Comparison of ENCODE assay signal across 29 cellular contexts in genomic region chr16:86411878-86412277, GRCh38.
"Had no signal": no experiment of that assay in that cellular context is flagged by ENCODE, and none has a peak within 500 bp of the region (broad histone marks: within the 10 kb centered on the region; RNA-seq: fewer than 3 reads in every experiment).

No MANE protein-coding gene starts in this region.

- H3K4me3 Mint-ChIP-seq: activated CD4-positive, alpha-beta T cell treated with anti-CD3 and anti-CD28 coated beads, Interleukin-2, amount 10 ng/mL, durations not matched to agents 24 days and 14 days; activated CD8-positive, alpha-beta T cell treated with anti-CD3 and anti-CD28 coated beads for 36 hours; activated naive CD8-positive, alpha-beta T cell treated with anti-CD3 and anti-CD28 coated beads for 36 hours; activated T-cell treated with anti-CD3 and anti-CD28 coated beads, Interleukin-2, amount 50 U/mL, for 72 hours; activated T-helper 17 cell treated with anti-CD3 and anti-CD28 coated beads, Interleukin-2, amount 50 U/mL, for 72 hours; T-helper 1 cell treated with Interleukin-12 subunit alpha and Interleukin-12 subunit beta and Interleukin-4 antibody, amounts not matched to agents 30 μg/mL and 1 μg/mL, for 36 hours; T-helper 2 cell treated with Interferon-gamma antibody and Interleukin-4, amounts not matched to agents 5 μg/mL and 100 μg/mL, for 36 hours had no signal

- H3K4me1 Mint-ChIP-seq: activated CD4-positive, alpha-beta T cell treated with anti-CD3 and anti-CD28 coated beads, Interleukin-2, amount 10 ng/mL, durations not matched to agents 24 days and 14 days; activated naive CD8-positive, alpha-beta T cell treated with anti-CD3 and anti-CD28 coated beads for 36 hours; activated T-helper 17 cell treated with anti-CD3 and anti-CD28 coated beads, Interleukin-2, amount 50 U/mL, for 72 hours had no signal

- H3K27ac Mint-ChIP-seq: activated CD4-positive, alpha-beta T cell treated with anti-CD3 and anti-CD28 coated beads, Interleukin-2, amount 10 ng/mL, durations not matched to agents 24 days and 14 days; activated CD8-positive, alpha-beta T cell treated with anti-CD3 and anti-CD28 coated beads for 36 hours; activated naive CD8-positive, alpha-beta T cell treated with anti-CD3 and anti-CD28 coated beads for 36 hours; activated T-cell treated with anti-CD3 and anti-CD28 coated beads, Interleukin-2, amount 50 U/mL, for 72 hours; activated T-helper 17 cell treated with anti-CD3 and anti-CD28 coated beads, Interleukin-2, amount 50 U/mL, for 72 hours; T-helper 1 cell treated with Interleukin-12 subunit alpha and Interleukin-12 subunit beta and Interleukin-4 antibody, amounts not matched to agents 30 μg/mL and 1 μg/mL, for 36 hours; T-helper 2 cell treated with Interferon-gamma antibody and Interleukin-4, amounts not matched to agents 5 μg/mL and 100 μg/mL, for 36 hours had no signal

- H3K27me3 ChIP-seq: brain microvascular endothelial cell, SJSA1 had no signal

- H3K36me3 Mint-ChIP-seq: activated naive CD8-positive, alpha-beta T cell treated with anti-CD3 and anti-CD28 coated beads for 36 hours had no signal

- DNase-seq: activated CD4-positive, alpha-beta T cell treated with anti-CD3 and anti-CD28 coated beads, Interleukin-2, amount 10 ng/mL, durations not matched to agents 24 days and 14 days; activated CD4-positive, alpha-beta T cell treated with anti-CD3 and anti-CD28 coated beads, Interleukin-2, amount 50 U/mL, for 4 hours; activated CD8-positive, alpha-beta T cell treated with anti-CD3 and anti-CD28 coated beads for 36 hours; activated effector memory CD4-positive, alpha-beta T cell treated with anti-CD3 and anti-CD28 coated beads, Interleukin-2, amount 50 U/mL, for 16 hours; activated naive CD4-positive, alpha-beta T cell; activated naive CD4-positive, alpha-beta T cell treated with anti-CD3 and anti-CD28 coated beads, Interleukin-2, amount 50 U/mL, for 16 hours; activated naive CD8-positive, alpha-beta T cell treated with anti-CD3 and anti-CD28 coated beads for 36 hours; activated T-cell treated with anti-CD3 and anti-CD28 coated beads, Interleukin-2, amount 50 U/mL, for 1 hour; activated T-cell treated with anti-CD3 and anti-CD28 coated beads, Interleukin-2, amount 50 U/mL, for 72 hours; amniotic stem cell; aorta; brain microvascular endothelial cell; central memory CD4-positive, alpha-beta T cell; NCI-H1105; NCI-H1417 treated with DMSO at 0.1 percent for 48 hours; NCI-H187 treated with DMSO at 0.1 percent for 48 hours; NCI-H2081; NCI-H2171 treated with DMSO at 0.1 percent for 48 hours; NCI-H2227 treated with DMSO at 0.1 percent for 48 hours; NCI-H446; NCI-H510A treated with DMSO at 0.1 percent for 48 hours; NCI-H69; SHP77 treated with DMSO at 0.1 percent for 48 hours; SK-N-SH had no signal

- H3K4me3 ChIP-seq: SJSA1 had no signal

- H3K36me3 ChIP-seq: brain microvascular endothelial cell, SJSA1 had no signal

- H3K9me3 Mint-ChIP-seq: activated CD8-positive, alpha-beta T cell treated with anti-CD3 and anti-CD28 coated beads for 36 hours had no signal

- H3K27ac ChIP-seq: brain microvascular endothelial cell, SJSA1 had no signal

- H3K9me3 ChIP-seq: SK-N-SH had no signal

- H3K27me3 Mint-ChIP-seq: activated CD4-positive, alpha-beta T cell treated with anti-CD3 and anti-CD28 coated beads, Interleukin-2, amount 10 ng/mL, durations not matched to agents 24 days and 14 days had no signal

- ATAC-seq: activated CD8-positive, alpha-beta T cell treated with anti-CD3 and anti-CD28 coated beads for 36 hours; activated T-cell treated with anti-CD3 and anti-CD28 coated beads, Interleukin-2, amount 50 U/mL, for 72 hours; activated T-helper 17 cell treated with anti-CD3 and anti-CD28 coated beads, Interleukin-2, amount 50 U/mL, for 72 hours; Panc1 had no signal

- H3K9ac ChIP-seq: SK-N-SH had no signal
